ENCODE assay signal across 11 cellular contexts in genomic region chr3:147298511-147298982, GRCh38.
DNase-seq lines count a peak whose midpoint lies in the region; FAIRE-seq and TF ChIP-seq lines count a peak whose summit lies in the region.
"Had no signal": no experiment of that assay in that cellular context is flagged by ENCODE, and none has a peak within 500 bp of the region (broad histone marks: within the 10 kb centered on the region; RNA-seq: fewer than 3 reads in every experiment).

No MANE protein-coding gene starts in this region.

- H3K9me3 ChIP-seq in adrenal gland (replicated peaks in 1 of 3) (no peaks in the 10 kb centered on the region), Caco-2 (no peaks in the 10 kb centered on the region)

- no TSS peak for BruUV-seq in Caco-2 (replicated peaks; lab: Mats Ljungman, UMichigan)

- no peak for TF ChIP-seq POLR2A in adrenal gland (IDR thresholded peaks at IDR 0.05)

- CTCF ChIA-PET in Caco-2 (lab: Charles Lee) = no interaction called here

- TF ChIP-seq CTCF in epithelial cell of esophagus (IDR thresholded peaks at IDR 0.05; ENCODE audit: insufficient read depth, low read depth, low read length, missing control alignments) (no peak), adrenal gland (IDR thresholded peaks at IDR 0.05) (no peak), Caco-2 (IDR thresholded peaks at IDR 0.05; ENCODE audit: insufficient read depth in 1 of 2, low read depth in 1 of 2, low read length in 1 of 2, severe bottlenecking in 1 of 2, unreplicated experiment in 1 of 2) (no peak)

- H3K27me3 Mint-ChIP-seq in Caco-2 (ENCODE audit: insufficient read depth, unreplicated experiment) = no peaks in the 10 kb centered on the region

- no peak overlapping the region for H3K27ac ChIP-seq in adrenal gland

- H3K4me1 Mint-ChIP-seq in Caco-2 (ENCODE audit: low read depth, unreplicated experiment) = no peaks in the 10 kb centered on the region

- no peaks in the 10 kb centered on the region for H3K4me1 ChIP-seq in adrenal gland (replicated peaks in 1 of 2)
- H3K4me1 ChIP-seq in Caco-2 = no peaks in the 10 kb centered on the region

- no peak overlapping the region for H3K4me3 ChIP-seq in epithelial cell of esophagus (ENCODE audit: low read length)
- no peak overlapping the region for H3K4me3 ChIP-seq in adrenal gland
- no peak overlapping the region for H3K4me3 ChIP-seq in Caco-2 (ENCODE audit: low read depth, low read length)

- POLR2A ChIA-PET in Caco-2 (lab: Charles Lee) = no interaction called here

- H3K27me3 ChIP-seq in adrenal gland = no peaks in the 10 kb centered on the region
- no peaks in the 10 kb centered on the region for H3K27me3 ChIP-seq in Caco-2 (replicated peaks; ENCODE audit: control insufficient read depth, insufficient read depth, low read length)

- intact Hi-C loops in adrenal gland (cut with DNase I) = no loop called here
- intact Hi-C loops in Caco-2 (cut with micrococcal nuclease; ENCODE audit: unreplicated experiment) = no loop called here

- no peak for FAIRE-seq in GM19239 (lab: Jason Lieb, UNC)

- no peaks in the 10 kb centered on the region for H3K36me3 Mint-ChIP-seq in Caco-2 (ENCODE audit: insufficient read depth, unreplicated experiment)

- H3K27ac Mint-ChIP-seq in Caco-2 (ENCODE audit: unreplicated experiment) = no peak overlapping the region
- H3K27ac Mint-ChIP-seq: T-helper 1 cell treated with Interleukin-12 subunit alpha and Interleukin-12 subunit beta and Interleukin-4 antibody, amounts not matched to agents 30 μg/mL and 1 μg/mL, for 36 hours had no signal

- no peak overlapping the region for H3K4me3 Mint-ChIP-seq in Caco-2 (ENCODE audit: unreplicated experiment)
- H3K4me3 Mint-ChIP-seq: T-helper 1 cell treated with Interleukin-12 subunit alpha and Interleukin-12 subunit beta and Interleukin-4 antibody, amounts not matched to agents 30 μg/mL and 1 μg/mL, for 36 hours had no signal

- 15 to 23% (median 18%) methylated on average over 4 of the region's 4 CpGs for WGBS in adrenal gland, 4 donors

- peak; percentile 94 for DNase-seq in ELR (ENCODE audit: low read depth)
- peak; percentile 36 for DNase-seq in NCI-H460 (ENCODE audit: extremely low read depth, low read depth)
- peak; percentile 80 for DNase-seq in epithelial cell of esophagus (ENCODE audit: low read depth)
- peak; percentile 96 for DNase-seq in non-pigmented ciliary epithelial cell (ENCODE audit: low read depth)
- no peak for DNase-seq in adrenal gland
- no peak for DNase-seq in GM19239 (ENCODE audit: insufficient read length, low spot score)
- DNase-seq in SKM-1 (lab: John Stamatoyannopoulos, UW; ENCODE audit: unreplicated experiment) = no peak
- no peak for DNase-seq in Caco-2
- DNase-seq: activated gamma-delta T cell; stimulated activated CD4-positive, alpha-beta T cell treated with anti-CD3 and anti-CD28 coated beads, Interleukin-4, amount 100 ng/mL, for 1 hour had no signal

- H3K36me3 ChIP-seq in adrenal gland (replicated peaks in 1 of 2) = no peaks in the 10 kb centered on the region
- no peaks in the 10 kb centered on the region for H3K36me3 ChIP-seq in Caco-2 (ENCODE audit: control insufficient read depth, insufficient read depth, low read length)

- H3K9me3 Mint-ChIP-seq in Caco-2 (ENCODE audit: unreplicated experiment) = no peaks in the 10 kb centered on the region
- H3K9me3 Mint-ChIP-seq: T-helper 1 cell treated with Interleukin-12 subunit alpha and Interleukin-12 subunit beta and Interleukin-4 antibody, amounts not matched to agents 30 μg/mL and 1 μg/mL, for 36 hours had no signal

Comparison
In these comparisons a context has a peak if more than half of its experiments do, and no peak if none do; other contexts are left out.
1. DNase-seq: peak in ELR (single experiment), NCI-H460 (single experiment), epithelial cell of esophagus (single experiment) and non-pigmented ciliary epithelial cell (single experiment); none in adrenal gland (0 of 7), GM19239 (single experiment), SKM-1 (single experiment) and Caco-2 (0 of 2).